Comparison of ENCODE assay signal across 1 cellular context in genomic region chr10:21488954-21489446, GRCh38.
TF ChIP-seq lines count a peak whose summit lies in the region.

No MANE protein-coding gene starts in this region.

TF ChIP-seq in H1, 55 proteins besides CTCF, POLR2A, EP300 and RAD21:
- TF ChIP-seq TEAD4 (IDR thresholded peaks at IDR 0.05; ENCODE audit: low read depth, low read length) (no peak), JUN (IDR thresholded peaks at IDR 0.05; ENCODE audit: low read depth, low read length) (no peak), CREB1 (IDR thresholded peaks at IDR 0.05) (no peak), SIRT6 (IDR thresholded peaks at IDR 0.05; ENCODE audit: low read length) (no peak), TBP (IDR thresholded peaks at IDR 0.05; ENCODE audit: low read depth, low read length) (no peak), CBX5 (IDR thresholded peaks at IDR 0.05; ENCODE audit: low read depth, low read length) (no peak), JUND (IDR thresholded peaks at IDR 0.05; ENCODE audit: low read length) (no peak), CEBPB (IDR thresholded peaks at IDR 0.05; ENCODE audit: low read depth, low read length) (no peak), GABPA (IDR thresholded peaks at IDR 0.05; ENCODE audit: borderline replicate concordance, insufficient read depth, low read length) (no peak), SAP30 (IDR thresholded peaks at IDR 0.05; ENCODE audit: insufficient read depth, insufficient replicate concordance, low read length) (no peak), BRCA1 (IDR thresholded peaks at IDR 0.05; ENCODE audit: low read depth, low read length) (no peak), HDAC2 (IDR thresholded peaks at IDR 0.05; ENCODE audit: borderline replicate concordance in 1 of 2, low read depth in 2 of 2, low read length in 2 of 2) (no peak), CHD1 (IDR thresholded peaks at IDR 0.05; ENCODE audit: low read depth, low read length) (no peak)
